ENCODE assay signal across 16 cellular contexts in the genomic region with DNA sequence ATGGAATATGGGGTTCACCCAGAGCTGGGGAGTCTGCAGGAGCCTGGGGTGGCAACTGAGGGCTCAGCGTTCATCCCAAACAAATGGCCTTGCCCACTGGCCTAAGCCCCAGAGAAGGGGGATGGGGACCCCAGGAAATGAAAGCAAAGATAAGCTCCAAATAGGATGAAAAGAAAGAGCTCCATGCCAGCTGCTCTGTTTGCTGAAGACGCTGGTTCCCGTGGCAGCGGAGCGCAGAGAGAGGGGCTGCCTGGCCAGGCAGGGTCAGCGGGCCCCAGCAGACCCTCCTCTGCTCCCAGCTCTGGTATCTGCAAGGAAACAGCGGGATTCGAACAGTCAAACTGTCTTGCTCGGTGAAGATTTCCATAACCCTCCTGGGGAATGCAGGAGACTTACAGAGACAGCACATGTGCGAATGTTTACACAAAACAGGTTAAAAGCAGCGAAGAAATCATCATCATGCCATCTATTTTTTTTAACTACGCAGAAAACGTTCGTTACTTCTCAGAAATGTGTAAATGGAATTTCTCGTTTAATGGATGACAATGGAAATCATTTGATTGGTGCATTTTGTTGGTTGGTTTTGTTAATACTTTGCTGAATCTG.
DNase-seq lines count a peak whose midpoint lies in the region; ATAC-seq and TF ChIP-seq lines count a peak whose summit lies in the region.
"Had no signal": no experiment of that assay in that cellular context is flagged by ENCODE, and none has a peak within 500 bp of the region (broad histone marks: within the 10 kb centered on the region; RNA-seq: fewer than 3 reads in every experiment).

No MANE protein-coding gene starts in this region.

- peaks cover 1% of the 10 kb centered on the region for H3K36me3 Mint-ChIP-seq in activated naive CD4-positive, alpha-beta T cell treated with anti-CD3 and anti-CD28 coated beads, Interleukin-2, amount 50 U/mL, for 24 hours
- H3K36me3 Mint-ChIP-seq in activated naive CD4-positive, alpha-beta T cell treated with anti-CD3 and anti-CD28 coated beads, Interleukin-2, amount 50 U/mL, for 72 hours: no peaks in the 10 kb centered on the region
- peaks cover 28% of the 10 kb centered on the region for H3K36me3 Mint-ChIP-seq in nephron (ENCODE audit: low read depth)
- H3K36me3 Mint-ChIP-seq: stimulated activated effector memory CD8-positive, alpha-beta T cell treated with anti-CD3 and anti-CD28 coated beads, Interleukin-12 subunit alpha, Interleukin-12 subunit beta, amount 100 ng/mL, for 72 hours had no signal

- WGBS in ectodermal cell, 2 experiments: 94% methylated on average over 15 of the region's 15 CpGs
- WGBS in transverse colon (ENCODE audit: low coverage in 1 of 2), 2 donors: 86 to 88% methylated on average over 8 to 15 of the region's 15 CpGs

- intact Hi-C loops in transverse colon (cut with DNase I; ENCODE audit: low total_unique reads): no loop called here
- intact Hi-C loops in uterus (cut with DNase I; ENCODE audit: low total_unique reads): no loop called here

- ATAC-seq in activated naive CD4-positive, alpha-beta T cell treated with anti-CD3 and anti-CD28 coated beads, Interleukin-2, amount 50 U/mL, for 72 hours: no peak
- ATAC-seq in GM18511 (IDR thresholded peaks at IDR 0.05; ENCODE audit: unreplicated experiment) (no peak), GM21381 (IDR thresholded peaks at IDR 0.05; ENCODE audit: unreplicated experiment) (no peak)
- ATAC-seq: GM12878 had no signal

- no peaks in the 10 kb centered on the region for H3K27me3 ChIP-seq in ectodermal cell (ENCODE audit: control insufficient read depth, insufficient read depth, low read length, poor library complexity, severe bottlenecking)
- H3K27me3 ChIP-seq in transverse colon: no peaks in the 10 kb centered on the region
- no peaks in the 10 kb centered on the region for H3K27me3 ChIP-seq in uterus
- H3K27me3 ChIP-seq: esophagus squamous epithelium had no signal

- peak overlapping the region; percentile 12 for H3K27ac Mint-ChIP-seq in activated naive CD4-positive, alpha-beta T cell treated with anti-CD3 and anti-CD28 coated beads, Interleukin-2, amount 50 U/mL, for 24 hours
- H3K27ac Mint-ChIP-seq in activated naive CD4-positive, alpha-beta T cell treated with anti-CD3 and anti-CD28 coated beads, Interleukin-2, amount 50 U/mL, for 72 hours: peak overlapping the region in 1 of 2 donors; percentile 93
- peak overlapping the region in 2 of 3 experiments; percentile 4 to 69 for H3K27ac Mint-ChIP-seq in nephron

- H3K9me3 ChIP-seq in ectodermal cell (ENCODE audit: control insufficient read depth, low read length): no peaks in the 10 kb centered on the region
- no peaks in the 10 kb centered on the region for H3K9me3 ChIP-seq in transverse colon
- no peaks in the 10 kb centered on the region for H3K9me3 ChIP-seq in uterus
- H3K9me3 ChIP-seq: Caco-2, esophagus squamous epithelium had no signal

- H3K27ac ChIP-seq in ectodermal cell (ENCODE audit: insufficient read depth, low read depth, low read length, poor library complexity, severe bottlenecking) (peak overlapping the region; percentile 52), transverse colon (peak overlapping the region; percentile 67 to 77 (median 72)), uterus (no peak overlapping the region)

- TF ChIP-seq EP300 in transverse colon (IDR thresholded peaks at IDR 0.05; ENCODE audit: low read depth): peak; percentile 24

- in situ Hi-C loops in transverse colon (cut with MboI; ENCODE audit: low pct_ligation_motif_present in 1 of 4, low pct_unique_long_range_greater_than_20kb in 1 of 4, low sequenced_read_pairs in 3 of 4): no loop called here

- H3K27me3 Mint-ChIP-seq in activated naive CD4-positive, alpha-beta T cell treated with anti-CD3 and anti-CD28 coated beads, Interleukin-2, amount 50 U/mL, for 24 hours: no peaks in the 10 kb centered on the region
- no peaks in the 10 kb centered on the region for H3K27me3 Mint-ChIP-seq in nephron (ENCODE audit: low read depth)
- H3K27me3 Mint-ChIP-seq: activated B cell treated with CpG ODN at 0.5 μM for 24 hours; activated CD8-positive, alpha-beta memory T cell treated with anti-CD3 and anti-CD28 coated beads, Interleukin-2, amount 10 ng/mL, durations not matched to agents 7 days and 5 days had no signal

- H3K4me1 Mint-ChIP-seq in activated naive CD4-positive, alpha-beta T cell treated with anti-CD3 and anti-CD28 coated beads, Interleukin-2, amount 50 U/mL, for 24 hours: peaks cover 31% of the 10 kb centered on the region
- peaks cover 3% of the 10 kb centered on the region for H3K4me1 Mint-ChIP-seq in nephron

- TF ChIP-seq POLR2A in transverse colon (IDR thresholded peaks at IDR 0.05) (no peak), uterus (IDR thresholded peaks at IDR 0.05) (no peak)

- no peak for TF ChIP-seq CTCF in nephron (IDR thresholded peaks at IDR 0.05; ENCODE audit: unreplicated experiment in 3 of 3)
- TF ChIP-seq CTCF in transverse colon (IDR thresholded peaks at IDR 0.05): no peak
- no peak for TF ChIP-seq CTCF in uterus (IDR thresholded peaks at IDR 0.05)

- peaks cover 4% of the 10 kb centered on the region for H3K36me3 ChIP-seq in ectodermal cell (ENCODE audit: control insufficient read depth, insufficient read depth, low read length)
- H3K36me3 ChIP-seq in transverse colon: peaks cover 0 to 3% (median 0%) of the 10 kb centered on the region in 4 donors
- H3K36me3 ChIP-seq in uterus: no peaks in the 10 kb centered on the region
- H3K36me3 ChIP-seq: esophagus squamous epithelium had no signal

- no peak overlapping the region for H3K4me3 ChIP-seq in ectodermal cell (ENCODE audit: insufficient read depth, low read depth, low read length)
- H3K4me3 ChIP-seq in transverse colon: no peak overlapping the region
- no peak overlapping the region for H3K4me3 ChIP-seq in uterus
- H3K4me3 ChIP-seq: esophagus squamous epithelium, GM12878 had no signal

- H3K4me1 ChIP-seq in ectodermal cell (ENCODE audit: control insufficient read depth, insufficient read depth, low read length) (peaks cover 16% of the 10 kb centered on the region), transverse colon (peaks cover 13 to 35% (median 23%) of the 10 kb centered on the region in 4 donors), uterus (no peaks in the 10 kb centered on the region)
- H3K4me1 ChIP-seq: Caco-2 had no signal

- no peak for DNase-seq in activated naive CD4-positive, alpha-beta T cell treated with anti-CD3 and anti-CD28 coated beads, Interleukin-2, amount 50 U/mL, for 72 hours (ENCODE audit: low spot score in 2 of 2)
- DNase-seq in transverse colon: no peak
- no peak for DNase-seq in uterus
- DNase-seq: activated B cell treated with CpG ODN at 0.5 μM for 24 hours; activated CD8-positive, alpha-beta memory T cell treated with anti-CD3 and anti-CD28 coated beads, Interleukin-2, amount 10 ng/mL, durations not matched to agents 7 days and 5 days; Caco-2; esophagus squamous epithelium; kidney glomerular epithelial cell; NCI-H1694 had no signal

- no peaks in the 10 kb centered on the region for H3K9me3 Mint-ChIP-seq in activated naive CD4-positive, alpha-beta T cell treated with anti-CD3 and anti-CD28 coated beads, Interleukin-2, amount 50 U/mL, for 24 hours
- no peaks in the 10 kb centered on the region for H3K9me3 Mint-ChIP-seq in activated naive CD4-positive, alpha-beta T cell treated with anti-CD3 and anti-CD28 coated beads, Interleukin-2, amount 50 U/mL, for 72 hours
- H3K9me3 Mint-ChIP-seq in nephron: no peaks in the 10 kb centered on the region
- H3K9me3 Mint-ChIP-seq: activated B cell treated with CpG ODN at 0.5 μM for 24 hours; stimulated activated effector memory CD8-positive, alpha-beta T cell treated with anti-CD3 and anti-CD28 coated beads, Interleukin-12 subunit alpha, Interleukin-12 subunit beta, amount 100 ng/mL, for 72 hours had no signal

- no peak overlapping the region for H3K4me3 Mint-ChIP-seq in activated naive CD4-positive, alpha-beta T cell treated with anti-CD3 and anti-CD28 coated beads, Interleukin-2, amount 50 U/mL, for 24 hours
- no peak overlapping the region for H3K4me3 Mint-ChIP-seq in nephron
- H3K4me3 Mint-ChIP-seq: activated CD8-positive, alpha-beta memory T cell treated with anti-CD3 and anti-CD28 coated beads, Interleukin-2, amount 10 ng/mL, durations not matched to agents 7 days and 5 days had no signal

Comparison
In these comparisons a context has a peak if more than half of its experiments do, and no peak if none do; other contexts are left out.
1. H3K27ac ChIP-seq: peak in ectodermal cell (single experiment) and transverse colon (4 of 4); none in uterus (0 of 2).